1 cellular context compared by ENCODE assay signal in genomic region chr18:8745355-8746014, GRCh38.
TF ChIP-seq lines count a peak whose summit lies in the region.

No MANE protein-coding gene starts in this region.

TF ChIP-seq in GM12878, 131 proteins besides CTCF, POLR2A, EP300 and RAD21:
- TF ChIP-seq SPI1 (IDR thresholded peaks at IDR 0.05; ENCODE audit: borderline replicate concordance, insufficient read depth, low read depth, low read length) = peak; percentile 61; the same call in 1 of the 2 replicates
- TF ChIP-seq JUNB (IDR thresholded peaks at IDR 0.05) = no peak
